In the genomic region with DNA sequence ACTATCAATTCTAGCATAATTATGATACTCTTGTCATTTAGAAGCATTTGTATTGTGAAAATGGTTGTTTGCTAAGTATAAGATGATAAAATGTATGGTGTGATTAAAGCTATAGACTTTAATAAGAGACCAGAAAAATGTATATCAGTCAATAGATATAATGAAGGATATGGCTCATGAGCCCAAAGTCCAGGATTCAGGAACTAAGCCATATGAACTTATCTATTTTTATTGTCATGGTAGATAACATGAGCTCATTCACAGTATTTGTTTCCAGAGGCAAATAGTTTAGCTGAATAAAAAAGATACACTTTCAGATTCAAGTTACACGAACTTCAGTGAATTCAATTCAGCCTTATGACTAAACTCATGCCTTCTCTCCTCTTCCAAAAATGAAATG, we compare ENCODE assay signal across 26 cellular contexts.
"Had no signal": no experiment of that assay in that cellular context is flagged by ENCODE, and none has a peak within 500 bp of the region (broad histone marks: within the 10 kb centered on the region; RNA-seq: fewer than 3 reads in every experiment).

No MANE protein-coding gene starts in this region.

- H3K4me1 ChIP-seq: heart left ventricle, left ventricle myocardium inferior, parathyroid adenoma, right atrium auricular region, testis had no signal

- DNase-seq: heart left ventricle; hypothalamus; immature natural killer cell; kidney; left ventricle myocardium inferior; midbrain; naive thymus-derived CD8-positive, alpha-beta T cell; occipital lobe; right lobe of liver; stimulated activated CD4-positive, alpha-beta T cell treated with anti-CD3 and anti-CD28 coated beads, Interleukin-12 subunit alpha, Interleukin-12 subunit beta, amount 100 ng/mL, for 4 hours; stimulated activated CD4-positive, alpha-beta T cell treated with anti-CD3 and anti-CD28 coated beads, Interleukin-15, amount 100 ng/mL, for 24 hours; stimulated activated CD4-positive, alpha-beta T cell treated with anti-CD3 and anti-CD28 coated beads, Interleukin-2, amount 100 ng/mL, for 24 hours; stimulated activated CD4-positive, alpha-beta T cell treated with anti-CD3 and anti-CD28 coated beads, Interleukin-4, amount 100 ng/mL, for 1 hour; stimulated activated naive B cell treated with anti-CD40 and anti-IgM and Interleukin-4, amounts not matched to agents 10 μg/mL and 1 μg/mL and 100 μg/mL, for 72 hours; stimulated activated naive CD8-positive, alpha-beta T cell treated with anti-CD3 and anti-CD28 coated beads, Interleukin-15, Interleukin-2, amounts not matched to agents 100 U/mL and 50 U/mL, for 24 hours; stomach; testis; thyroid gland; trophoblast cell; upper lobe of right lung had no signal

- H3K79me2 ChIP-seq: parathyroid adenoma had no signal

- H3K9me3 ChIP-seq: neutrophil, right lobe of liver, testis, thyroid gland, upper lobe of right lung had no signal

- H2AFZ ChIP-seq: neural progenitor cell, parathyroid adenoma had no signal

- H3K36me3 ChIP-seq: heart left ventricle, left ventricle myocardium inferior, neural progenitor cell, neutrophil, right atrium auricular region, right lobe of liver, stomach, thyroid gland, upper lobe of right lung had no signal

- FAIRE-seq: islet of Langerhans, kidney, urothelium cell line had no signal

- H3K27me3 ChIP-seq: heart left ventricle, neural progenitor cell, neutrophil, right atrium auricular region, right lobe of liver, stomach, testis, thyroid gland, upper lobe of right lung had no signal

- H3K9ac ChIP-seq: neural progenitor cell, parathyroid adenoma had no signal

- ATAC-seq: heart left ventricle; naive thymus-derived CD8-positive, alpha-beta T cell; right lobe of liver; stimulated activated naive B cell treated with anti-CD40 and anti-IgM and Interleukin-4, amounts not matched to agents 10 μg/mL and 1 μg/mL and 100 μg/mL, for 72 hours; stimulated activated naive CD8-positive, alpha-beta T cell treated with anti-CD3 and anti-CD28 coated beads, Interleukin-15, Interleukin-2, amounts not matched to agents 100 U/mL and 50 U/mL, for 24 hours; upper lobe of right lung had no signal

- H3K4me2 ChIP-seq: neural progenitor cell had no signal

- H3K4me3 ChIP-seq: heart left ventricle, left ventricle myocardium inferior, neural progenitor cell, right atrium auricular region, right lobe of liver, stomach, testis, thyroid gland, upper lobe of right lung had no signal

- H3K27ac ChIP-seq: heart left ventricle, left ventricle myocardium inferior, neural progenitor cell, neutrophil, parathyroid adenoma, right atrium auricular region, right lobe of liver, stomach, testis, upper lobe of right lung had no signal
